Comparison of ENCODE assay signal across 2 cellular contexts in the genomic region with DNA sequence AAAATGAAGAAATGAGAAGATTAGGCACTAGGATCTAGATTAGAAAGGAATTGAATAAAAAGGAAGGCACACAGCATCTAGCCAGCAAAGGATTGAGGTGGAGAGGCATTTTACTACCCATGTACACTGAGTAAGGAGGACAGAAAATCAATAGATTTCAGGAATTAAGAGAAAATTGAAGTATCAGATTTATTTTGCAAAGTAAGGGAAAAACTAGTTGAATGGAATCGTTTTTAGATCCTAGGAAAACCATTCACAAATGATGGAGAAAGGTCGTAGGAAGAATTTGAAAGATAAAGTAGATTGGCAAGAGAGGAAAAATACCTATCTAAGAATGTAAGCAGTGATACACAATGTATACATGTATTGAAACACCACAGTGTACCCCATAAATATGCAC.
A peak's percentile ranks its signal among the peaks of the same experiment; 100 is the strongest.
TF ChIP-seq lines count a peak whose summit lies in the region.

No MANE protein-coding gene starts in this region.

TF ChIP-seq in A549, 52 proteins besides CTCF, POLR2A, EP300 and RAD21:
- TF ChIP-seq, protein P1, sequence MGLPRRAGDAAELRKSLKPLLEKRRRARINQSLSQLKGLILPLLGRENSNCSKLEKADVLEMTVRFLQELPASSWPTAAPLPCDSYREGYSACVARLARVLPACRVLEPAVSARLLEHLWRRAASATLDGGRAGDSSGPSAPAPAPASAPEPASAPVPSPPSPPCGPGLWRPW (IDR thresholded peaks at IDR 0.05): no peak
- TF ChIP-seq MAFK (IDR thresholded peaks at IDR 0.05; ENCODE audit: partially characterized antibody): peak; percentile 46
- no peak for TF ChIP-seq KDM1A (IDR thresholded peaks at IDR 0.05; ENCODE audit: low read depth)
- TF ChIP-seq FOSL2 (IDR thresholded peaks at IDR 0.05): no peak
- TF ChIP-seq FOSL2 (CRISPR knock-in tag; IDR thresholded peaks at IDR 0.05): no peak

TF ChIP-seq in K562, 482 proteins besides CTCF, POLR2A, EP300 and RAD21:
- TF ChIP-seq ZNF316 (IDR thresholded peaks at IDR 0.05) (peak; percentile 77), RBBP5 (IDR thresholded peaks at IDR 0.05; ENCODE audit: borderline replicate concordance, insufficient read depth, low read length, poor library complexity, severe bottlenecking) (no peak), ZNF347 (CRISPR knock-in tag; IDR thresholded peaks at IDR 0.05; ENCODE audit: low read depth) (no peak), MAFG (tag; conservative IDR thresholded peaks at IDR 0.05) (peak; percentile 45), ZNF146 (CRISPR knock-in tag; IDR thresholded peaks at IDR 0.05; ENCODE audit: unreplicated experiment) (no peak), C11orf30 (IDR thresholded peaks at IDR 0.05; ENCODE audit: low read depth) (peak; percentile 67), NBN (IDR thresholded peaks at IDR 0.05; ENCODE audit: low read depth) (no peak), CREBBP (IDR thresholded peaks at IDR 0.05; ENCODE audit: low read depth, low read length) (no peak), ZNF239 (CRISPR knock-in tag; IDR thresholded peaks at IDR 0.05) (no peak)
TF ChIP-seq in K562: peak in this region for 3.
